ENCODE assay signal across 22 cellular contexts in genomic region chr16:66494916-66495315, GRCh38.
"Had no signal": no experiment of that assay in that cellular context is flagged by ENCODE, and none has a peak within 500 bp of the region (broad histone marks: within the 10 kb centered on the region; RNA-seq: fewer than 3 reads in every experiment).

No MANE protein-coding gene starts in this region.

- H3K4me1 Mint-ChIP-seq: immature natural killer cell, nephron, neural crest cell had no signal

- DNase-seq: hypothalamus; immature natural killer cell; left lung; lower lobe of right lung; mammary epithelial cell; mesenchymal stem cell; nucleus accumbens; pancreas; posterior cingulate gyrus; retina; right cardiac atrium; stimulated activated CD4-positive, alpha-beta T cell treated with anti-CD3 and anti-CD28 coated beads, Interleukin-4, amount 100 ng/mL, for 24 hours; stimulated activated naive CD4-positive, alpha-beta T cell; substantia nigra had no signal

- H3K36me3 Mint-ChIP-seq: stimulated activated effector memory CD8-positive, alpha-beta T cell treated with anti-CD3 and anti-CD28 coated beads, Interleukin-12 subunit alpha, Interleukin-12 subunit beta, amount 100 ng/mL, for 72 hours; type B pancreatic cell had no signal

- H3K4me3 Mint-ChIP-seq: immature natural killer cell; naive thymus-derived CD8-positive, alpha-beta T cell; nephron; neural crest cell; stimulated activated effector memory CD8-positive, alpha-beta T cell treated with anti-CD3 and anti-CD28 coated beads, Interleukin-12 subunit alpha, Interleukin-12 subunit beta, amount 100 ng/mL, for 72 hours; stimulated activated naive CD8-positive, alpha-beta T cell treated with anti-CD3 and anti-CD28 coated beads, Interleukin-15, Interleukin-2, amounts not matched to agents 100 ng/mL and 50 ng/mL, for 24 hours; type B pancreatic cell had no signal

- H3K9me3 Mint-ChIP-seq: stimulated activated effector memory CD8-positive, alpha-beta T cell treated with anti-CD3 and anti-CD28 coated beads, Interleukin-12 subunit alpha, Interleukin-12 subunit beta, amount 100 ng/mL, for 72 hours; stimulated activated naive CD8-positive, alpha-beta T cell treated with anti-CD3 and anti-CD28 coated beads, Interleukin-15, Interleukin-2, amounts not matched to agents 100 ng/mL and 50 ng/mL, for 24 hours; type B pancreatic cell had no signal

- ATAC-seq: left colon; left lung; lower lobe of right lung; naive thymus-derived CD8-positive, alpha-beta T cell; pancreas; sciatic nerve; stimulated activated effector memory CD8-positive, alpha-beta T cell treated with anti-CD3 and anti-CD28 coated beads, Interleukin-12 subunit alpha, Interleukin-12 subunit beta, amount 100 ng/mL, for 72 hours had no signal

- H3K27me3 Mint-ChIP-seq: naive thymus-derived CD8-positive, alpha-beta T cell; stimulated activated naive CD8-positive, alpha-beta T cell treated with anti-CD3 and anti-CD28 coated beads, Interleukin-15, Interleukin-2, amounts not matched to agents 100 ng/mL and 50 ng/mL, for 24 hours; type B pancreatic cell had no signal

- H3K27ac Mint-ChIP-seq: naive thymus-derived CD8-positive, alpha-beta T cell; nephron; stimulated activated effector memory CD8-positive, alpha-beta T cell treated with anti-CD3 and anti-CD28 coated beads, Interleukin-12 subunit alpha, Interleukin-12 subunit beta, amount 100 ng/mL, for 72 hours; stimulated activated naive CD8-positive, alpha-beta T cell treated with anti-CD3 and anti-CD28 coated beads, Interleukin-15, Interleukin-2, amounts not matched to agents 100 ng/mL and 50 ng/mL, for 24 hours; type B pancreatic cell had no signal
